Comparison of ENCODE assay signal across 8 cellular contexts in genomic region chr11:118605116-118605867, GRCh38.
DNase-seq lines count a peak whose midpoint lies in the region; ATAC-seq and TF ChIP-seq lines count a peak whose summit lies in the region.

No MANE protein-coding gene starts in this region.

- ATAC-seq in GM18873 (IDR thresholded peaks at IDR 0.05; ENCODE audit: low FRiP score, unreplicated experiment) = no peak

- peaks cover 5% of the 10 kb centered on the region; the same call in 1 of the 2 replicates for H3K4me1 ChIP-seq in MM.1S (ENCODE audit: low read length)

- no peaks in the 10 kb centered on the region for H3K79me2 ChIP-seq in MM.1S (ENCODE audit: low read length)

- H3K4me3 ChIP-seq in astrocyte of the spinal cord (ENCODE audit: low read depth, low read length) (no peak overlapping the region), MM.1S (ENCODE audit: low read length) (no peak overlapping the region)

- DNase-seq in GM03348 (ENCODE audit: low spot score) (peak; percentile 84), astrocyte of the spinal cord (ENCODE audit: low read depth, low spot score) (peak; percentile 82), islet precursor cell (peak; percentile 62), smooth muscle cell of the brain vasculature (ENCODE audit: low read depth, low spot score) (peak; percentile 85), NCI-H146 (lab: John Stamatoyannopoulos, UW) (no peak), MM.1S (no peak), germinal center (ENCODE audit: low spot score) (no peak)

- no peaks in the 10 kb centered on the region for H4K20me1 ChIP-seq in MM.1S (ENCODE audit: insufficient read depth, low read length)

- H3K27ac ChIP-seq in MM.1S (ENCODE audit: low read length) = no peak overlapping the region

- H3K9me2 ChIP-seq in MM.1S (replicated peaks; ENCODE audit: insufficient read depth, low read length) = no peaks in the 10 kb centered on the region

- H3K27me3 ChIP-seq in MM.1S (replicated peaks; ENCODE audit: insufficient read depth, low read length) = peaks cover 41% of the 10 kb centered on the region

- no peak overlapping the region for H3K9ac ChIP-seq in MM.1S (ENCODE audit: low read length)

- TF ChIP-seq CTCF in astrocyte of the spinal cord (IDR thresholded peaks at IDR 0.05; ENCODE audit: low read depth, low read length) (no peak), MM.1S (IDR thresholded peaks at IDR 0.05; ENCODE audit: low read length) (no peak)

- in situ Hi-C loops in astrocyte of the spinal cord (cut with HindIII; ENCODE audit: low sequenced_read_pairs) = no loop called here

- no peaks in the 10 kb centered on the region for H3K9me3 ChIP-seq in MM.1S (replicated peaks; ENCODE audit: insufficient read depth, low read length)

- H3F3A ChIP-seq in MM.1S (ENCODE audit: insufficient read depth, low read length) = no peaks in the 10 kb centered on the region

- H3K36me3 ChIP-seq in MM.1S (replicated peaks; ENCODE audit: insufficient read depth, low read length) = no peaks in the 10 kb centered on the region; the same call in 1 of the 2 replicates

- H2AFZ ChIP-seq in MM.1S (ENCODE audit: low read length) = no peak overlapping the region

- H3K4me2 ChIP-seq in MM.1S (ENCODE audit: low read depth, low read length) = no peak overlapping the region

Comparison
In these comparisons a context has a peak if more than half of its experiments do, and no peak if none do; other contexts are left out.
1. DNase-seq: peak in GM03348 (single experiment), astrocyte of the spinal cord (single experiment), islet precursor cell (single experiment) and smooth muscle cell of the brain vasculature (single experiment); none in NCI-H146 (single experiment), MM.1S (single experiment) and germinal center (single experiment).